ENCODE assay signal across 21 cellular contexts in the genomic region with DNA sequence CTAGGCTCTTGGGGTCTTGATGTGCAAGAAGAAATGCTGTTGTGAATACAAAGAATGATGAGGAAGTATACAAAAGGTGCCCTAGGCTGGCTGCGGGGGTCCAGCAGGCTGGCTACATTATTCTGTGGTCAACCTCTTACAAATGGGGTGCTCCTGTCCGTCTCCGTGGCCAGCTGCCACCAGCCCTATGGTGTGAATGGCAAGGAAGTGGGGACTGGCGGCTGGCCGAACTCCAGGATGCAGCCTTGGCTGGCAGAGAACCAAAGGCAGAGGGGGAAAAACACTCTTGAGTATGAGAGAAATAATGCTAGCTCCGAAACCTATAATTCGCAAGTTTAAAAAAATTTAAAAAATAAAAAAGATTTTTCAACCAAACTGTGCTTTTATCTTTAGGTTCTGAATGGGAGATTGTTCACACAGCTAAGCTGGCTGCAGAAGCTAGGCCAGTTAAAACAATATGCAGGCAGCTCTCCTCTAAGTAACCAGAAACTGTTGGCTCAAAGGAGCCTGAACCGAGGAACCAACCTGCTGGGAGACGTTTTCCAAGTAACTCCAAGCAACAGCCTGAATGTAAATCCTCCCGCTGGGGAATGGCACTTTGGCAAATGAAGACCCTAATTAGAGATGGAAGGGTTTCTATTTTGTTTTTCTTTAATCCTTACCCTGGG. TPM values are rescaled to one million over a fixed set of nuclear protein-coding genes. Genes with fewer than 3 reads are reported as not detected.
A peak's percentile ranks its signal among the peaks of the same experiment; 100 is the strongest.
DNase-seq lines count a peak whose midpoint lies in the region; ATAC-seq, FAIRE-seq and TF ChIP-seq lines count a peak whose summit lies in the region.
"Had no signal": no experiment of that assay in that cellular context is flagged by ENCODE, and none has a peak within 500 bp of the region (broad histone marks: within the 10 kb centered on the region; RNA-seq: fewer than 3 reads in every experiment).

No MANE protein-coding gene starts in this region.

- H3K4me3 ChIP-seq in H7 (ENCODE audit: insufficient read depth, low read depth, low read length) (no peak overlapping the region), astrocyte (ENCODE audit: insufficient read depth, low read depth, low read length) (no peak overlapping the region), MM.1S (ENCODE audit: low read length) (no peak overlapping the region)
- H3K4me3 ChIP-seq: smooth muscle cell had no signal

- H3K4me2 ChIP-seq in astrocyte (ENCODE audit: low read length) (no peak overlapping the region), MM.1S (ENCODE audit: low read depth, low read length) (no peak overlapping the region)
- H3K4me2 ChIP-seq: smooth muscle cell had no signal

- H3F3A ChIP-seq in MM.1S (ENCODE audit: insufficient read depth, low read length) = no peaks in the 10 kb centered on the region

- no peaks in the 10 kb centered on the region for H3K36me3 Mint-ChIP-seq in astrocyte (ENCODE audit: low read depth, unreplicated experiment)
- no peaks in the 10 kb centered on the region for H3K36me3 Mint-ChIP-seq in activated T-helper 17 cell treated with anti-CD3 and anti-CD28 coated beads, Interleukin-2, amount 50 U/mL, for 72 hours (ENCODE audit: low read depth)

- no peaks in the 10 kb centered on the region for H3K27me3 ChIP-seq in H7 (ENCODE audit: control insufficient read depth, insufficient read depth, low read length)
- no peaks in the 10 kb centered on the region for H3K27me3 ChIP-seq in astrocyte (ENCODE audit: insufficient read depth, low read length)
- H3K27me3 ChIP-seq in MM.1S (replicated peaks; ENCODE audit: insufficient read depth, low read length) = no peaks in the 10 kb centered on the region

- peak overlapping the region; percentile 58 for H3K27ac Mint-ChIP-seq in astrocyte (ENCODE audit: unreplicated experiment)
- no peak overlapping the region for H3K27ac Mint-ChIP-seq in activated T-helper 17 cell treated with anti-CD3 and anti-CD28 coated beads, Interleukin-2, amount 50 U/mL, for 72 hours
- H3K27ac Mint-ChIP-seq: T-helper 1 cell treated with Interleukin-12 subunit alpha and Interleukin-12 subunit beta and Interleukin-4 antibody, amounts not matched to agents 30 μg/mL and 1 μg/mL, for 36 hours had no signal

- H2AFZ ChIP-seq in astrocyte (ENCODE audit: low read depth, low read length) (no peak overlapping the region), MM.1S (ENCODE audit: low read length) (no peak overlapping the region)

- H4K20me1 ChIP-seq in astrocyte (ENCODE audit: insufficient read depth, low read length) = peaks cover 4% of the 10 kb centered on the region
- H4K20me1 ChIP-seq in MM.1S (ENCODE audit: insufficient read depth, low read length) = no peaks in the 10 kb centered on the region

- no peaks in the 10 kb centered on the region for H3K79me2 ChIP-seq in astrocyte (ENCODE audit: insufficient read depth, low read length)
- H3K79me2 ChIP-seq in MM.1S (ENCODE audit: low read length) = no peaks in the 10 kb centered on the region

- no peaks in the 10 kb centered on the region for H3K4me1 ChIP-seq in astrocyte (ENCODE audit: insufficient read depth, low read length)
- H3K4me1 ChIP-seq in MM.1S (ENCODE audit: low read length) = no peaks in the 10 kb centered on the region

- DNase-seq in H7 (peak; percentile 33), astrocyte (ENCODE audit: low read depth) (no peak), left colon (peak; percentile 45 to 56), putamen (ENCODE audit: low spot score) (peak; percentile 66), DMS53 treated with DMSO at 0.1 percent for 48 hours (lab: John Stamatoyannopoulos, UW; ENCODE audit: unreplicated experiment) (no peak), Kasumi-1 (lab: John Stamatoyannopoulos, UW) (no peak), MM.1S (no peak)
- DNase-seq: activated naive CD4-positive, alpha-beta T cell treated with anti-CD3 and anti-CD28 coated beads, Interleukin-2, amount 50 U/mL, for 16 hours; central memory CD4-positive, alpha-beta T cell; HCEC 1CT; left cardiac atrium; NCI-H1930; NCI-H82; RPMI8226; stimulated activated naive CD8-positive, alpha-beta T cell treated with anti-CD3 and anti-CD28 coated beads, Interleukin-15, Interleukin-2, amounts not matched to agents 100 U/mL and 50 U/mL, for 24 hours had no signal

- H3K9me3 Mint-ChIP-seq in astrocyte (ENCODE audit: unreplicated experiment) = no peaks in the 10 kb centered on the region
- H3K9me3 Mint-ChIP-seq in activated T-helper 17 cell treated with anti-CD3 and anti-CD28 coated beads, Interleukin-2, amount 50 U/mL, for 72 hours = no peaks in the 10 kb centered on the region
- H3K9me3 Mint-ChIP-seq: T-helper 1 cell treated with Interleukin-12 subunit alpha and Interleukin-12 subunit beta and Interleukin-4 antibody, amounts not matched to agents 30 μg/mL and 1 μg/mL, for 36 hours had no signal

- H3K36me3 ChIP-seq in H7 (replicated peaks; ENCODE audit: control insufficient read depth, insufficient read depth, low read length) = 0 out of 2 replicates have a peak, but pooled peaks cover 1% of the 10 kb centered on the region
- peaks cover 2% of the 10 kb centered on the region for H3K36me3 ChIP-seq in astrocyte (ENCODE audit: insufficient read depth, low read length)
- no peaks in the 10 kb centered on the region for H3K36me3 ChIP-seq in MM.1S (replicated peaks; ENCODE audit: insufficient read depth, low read length)

- TF ChIP-seq CTCF in astrocyte (IDR thresholded peaks at IDR 0.05; ENCODE audit: insufficient read depth, low read depth, low read length) (no peak), MM.1S (IDR thresholded peaks at IDR 0.05; ENCODE audit: low read length) (no peak)

- no peak for FAIRE-seq in astrocyte (lab: Jason Lieb, UNC)
- FAIRE-seq: D721Med had no signal

- no peak overlapping the region for H3K9ac ChIP-seq in astrocyte (ENCODE audit: low read length)
- H3K9ac ChIP-seq in MM.1S (ENCODE audit: low read length) = no peak overlapping the region

- H3K9me2 ChIP-seq in MM.1S (replicated peaks; ENCODE audit: insufficient read depth, low read length) = no peaks in the 10 kb centered on the region

- H3K27me3 Mint-ChIP-seq in astrocyte (ENCODE audit: low read depth, unreplicated experiment) = no peaks in the 10 kb centered on the region
- peaks cover 5% of the 10 kb centered on the region for H3K27me3 Mint-ChIP-seq in activated T-helper 17 cell treated with anti-CD3 and anti-CD28 coated beads, Interleukin-2, amount 50 U/mL, for 72 hours

- H3K27ac ChIP-seq in astrocyte (ENCODE audit: low read depth, low read length) = no peak overlapping the region
- no peak overlapping the region for H3K27ac ChIP-seq in MM.1S (ENCODE audit: low read length)

- no peak overlapping the region for H3K4me3 Mint-ChIP-seq in astrocyte (ENCODE audit: unreplicated experiment)
- H3K4me3 Mint-ChIP-seq in activated T-helper 17 cell treated with anti-CD3 and anti-CD28 coated beads, Interleukin-2, amount 50 U/mL, for 72 hours = no peak overlapping the region
- H3K4me3 Mint-ChIP-seq: T-helper 1 cell treated with Interleukin-12 subunit alpha and Interleukin-12 subunit beta and Interleukin-4 antibody, amounts not matched to agents 30 μg/mL and 1 μg/mL, for 36 hours had no signal

- H3K4me1 Mint-ChIP-seq in astrocyte (ENCODE audit: low read depth, unreplicated experiment) = peaks cover 10% of the 10 kb centered on the region
- peaks cover 4% of the 10 kb centered on the region for H3K4me1 Mint-ChIP-seq in activated T-helper 17 cell treated with anti-CD3 and anti-CD28 coated beads, Interleukin-2, amount 50 U/mL, for 72 hours

- intact Hi-C loops in left colon (cut with DNase I, micrococcal nuclease) = no loop called here

- H3K9me3 ChIP-seq in astrocyte (ENCODE audit: insufficient read depth, low read depth, low read length) = no peaks in the 10 kb centered on the region
- H3K9me3 ChIP-seq in MM.1S (replicated peaks; ENCODE audit: insufficient read depth, low read length) = no peaks in the 10 kb centered on the region

- ATAC-seq in left colon = peak; percentile 68
- no peak for ATAC-seq in activated T-helper 17 cell treated with anti-CD3 and anti-CD28 coated beads, Interleukin-2, amount 50 U/mL, for 72 hours (replicated peaks)
- ATAC-seq: activated CD4-positive, CD25-positive, alpha-beta regulatory T cell treated with anti-CD3 and anti-CD28 coated beads, Interleukin-2, amount 50 U/mL, for 24 hours; stimulated activated naive CD8-positive, alpha-beta T cell treated with anti-CD3 and anti-CD28 coated beads, Interleukin-15, Interleukin-2, amounts not matched to agents 100 U/mL and 50 U/mL, for 24 hours had no signal

RNA-seq across cellular contexts. Expression of a gene that starts 50.3 kb away (rescaled TPM):
- total RNA-seq in H7 (2014; rRNA removed; shearing (Covaris generic)) = not detected in 2 replicates
- total RNA-seq in astrocyte = not detected in 2 replicates
- total RNA-seq in left colon = not detected
- not detected for total RNA-seq in activated T-helper 17 cell treated with anti-CD3 and anti-CD28 coated beads, Interleukin-2, amount 50 U/mL, for 72 hours
- total RNA-seq: epithelial cell of proximal tubule, left cardiac atrium, smooth muscle cell had no signal

Comparison
In these comparisons a context has a peak if more than half of its experiments do, and no peak if none do; other contexts are left out.
1. DNase-seq: peak in H7 (single experiment), left colon (2 of 2) and putamen (single experiment); none in astrocyte (single experiment), DMS53 treated with DMSO at 0.1 percent for 48 hours (single experiment), Kasumi-1 (0 of 2) and MM.1S (single experiment).